Comparison of ENCODE assay signal across 16 cellular contexts in the genomic region with DNA sequence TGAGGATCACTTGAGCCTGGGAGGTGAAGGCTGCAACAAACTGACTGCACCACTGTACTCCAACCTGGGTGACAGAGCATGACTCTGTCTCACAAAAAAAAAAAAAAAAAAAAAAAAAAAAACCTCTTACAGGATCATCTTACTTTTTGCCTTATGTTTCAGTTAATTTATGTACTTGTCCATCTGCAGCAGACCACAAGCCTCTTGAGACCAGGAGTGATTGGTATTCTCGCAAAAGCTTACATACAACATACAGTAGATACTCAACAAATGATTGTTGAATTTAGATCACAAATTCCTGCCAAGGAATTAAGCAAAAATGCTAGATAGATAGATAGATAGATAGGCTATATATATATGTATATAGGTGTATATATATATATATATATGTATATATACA. TPM values are rescaled to one million over a fixed set of nuclear protein-coding genes. Genes with fewer than 3 reads are reported as not detected.
A peak's percentile ranks its signal among the peaks of the same experiment; 100 is the strongest.
DNase-seq lines count a peak whose midpoint lies in the region; ATAC-seq, FAIRE-seq and TF ChIP-seq lines count a peak whose summit lies in the region.
"Had no signal": no experiment of that assay in that cellular context is flagged by ENCODE, and none has a peak within 500 bp of the region (broad histone marks: within the 10 kb centered on the region; RNA-seq: fewer than 3 reads in every experiment).

No MANE protein-coding gene starts in this region.

- TF ChIP-seq EP300 in HepG2 (IDR thresholded peaks at IDR 0.05; ENCODE audit: low read depth in 2 of 2, low read length in 2 of 2) = no peak
- no peak for TF ChIP-seq EP300 in HepG2 (CRISPR knock-in tag; IDR thresholded peaks at IDR 0.05; ENCODE audit: borderline replicate concordance)

- peaks cover 10% of the 10 kb centered on the region for H4K20me1 ChIP-seq in HepG2 (ENCODE audit: insufficient read depth, low read length)

- peak overlapping the region; percentile 81 for H3K27ac Mint-ChIP-seq in glutamatergic neuron (ENCODE audit: unreplicated experiment)
- no peak overlapping the region for H3K27ac Mint-ChIP-seq in activated CD4-positive, alpha-beta memory T cell treated with anti-CD3 and anti-CD28 coated beads for 36 hours
- H3K27ac Mint-ChIP-seq: CD4-positive, alpha-beta T cell had no signal

- no peak overlapping the region for H3K9ac ChIP-seq in HepG2 (ENCODE audit: insufficient read depth, low read depth, low read length)

- DNase-seq in HepG2 (ENCODE audit: low spot score) (no peak), right lobe of liver (no peak), NCI-H2171 (lab: John Stamatoyannopoulos, UW) (peak; percentile 71), glutamatergic neuron (no peak), NCI-H526 treated with DMSO at 0.1 percent for 48 hours (lab: John Stamatoyannopoulos, UW) (no peak), COR-L47 (lab: John Stamatoyannopoulos, UW) (no peak)
- no peak for DNase-seq in activated CD4-positive, alpha-beta memory T cell treated with anti-CD3 and anti-CD28 coated beads for 36 hours
- DNase-seq: AML-193; CD4-positive, alpha-beta T cell; H7; MG63; NCI-H1092 treated with DMSO at 0.1 percent for 48 hours; NCI-H774; PC-3 had no signal

- no peaks in the 10 kb centered on the region for H3K9me3 ChIP-seq in HepG2 (ENCODE audit: low read length)
- no peaks in the 10 kb centered on the region for H3K9me3 ChIP-seq in right lobe of liver
- H3K9me3 ChIP-seq: MG63, SJSA1 had no signal

- H3K36me3 ChIP-seq in HepG2 (replicated peaks in 1 of 2; ENCODE audit: control insufficient read depth in 1 of 2, insufficient read depth in 2 of 2, low read length in 2 of 2) = no peaks in the 10 kb centered on the region; a peak in 1 of 5 replicates
- H3K36me3 ChIP-seq in right lobe of liver = no peaks in the 10 kb centered on the region
- H3K36me3 ChIP-seq: MG63, SJSA1 had no signal

- CTCF ChIA-PET in HepG2 (lab: Yijun Ruan, JAX; ENCODE audit: low intra/inter-chr PET ratio, low total read pairs) = no interaction called here
- CTCF ChIA-PET in activated CD4-positive, alpha-beta memory T cell treated with anti-CD3 and anti-CD28 coated beads for 36 hours (lab: Charles Lee) = interaction anchor here (0.7 kb wide), 1 partner anchor 38 kb away, joined by 4 read pairs; no protein-coding TSS in a partner anchor

- no peak for TF ChIP-seq POLR2A in HepG2 (IDR thresholded peaks at IDR 0.05; ENCODE audit: insufficient read depth in 1 of 2, low read depth in 2 of 2, low read length in 2 of 2)
- TF ChIP-seq POLR2A in right lobe of liver (IDR thresholded peaks at IDR 0.05) = no peak

- H3K4me1 Mint-ChIP-seq in glutamatergic neuron (ENCODE audit: low read depth, unreplicated experiment) = peaks cover 59% of the 10 kb centered on the region
- H3K4me1 Mint-ChIP-seq in activated CD4-positive, alpha-beta memory T cell treated with anti-CD3 and anti-CD28 coated beads for 36 hours (ENCODE audit: low read depth) = peaks cover 68% of the 10 kb centered on the region

- TF ChIP-seq RAD21 in HepG2 (CRISPR knock-in tag; IDR thresholded peaks at IDR 0.05) = no peak

- peaks cover 6% of the 10 kb centered on the region for H3K27me3 Mint-ChIP-seq in glutamatergic neuron (ENCODE audit: unreplicated experiment)
- no peaks in the 10 kb centered on the region for H3K27me3 Mint-ChIP-seq in activated CD4-positive, alpha-beta memory T cell treated with anti-CD3 and anti-CD28 coated beads for 36 hours
- H3K27me3 Mint-ChIP-seq: CD4-positive, alpha-beta T cell had no signal

- no peak for TF ChIP-seq CTCF in HepG2 (CRISPR knock-in tag; IDR thresholded peaks at IDR 0.05)
- TF ChIP-seq CTCF in right lobe of liver (IDR thresholded peaks at IDR 0.05) = no peak
- TF ChIP-seq CTCF in glutamatergic neuron (IDR thresholded peaks at IDR 0.05; ENCODE audit: partially characterized antibody, unreplicated experiment) = no peak

- no peak for FAIRE-seq in HepG2 (lab: Jason Lieb, UNC)

- no peaks in the 10 kb centered on the region for H3K27me3 ChIP-seq in HepG2 (ENCODE audit: control insufficient read depth in 1 of 2, insufficient read depth in 2 of 2, low read length in 2 of 2)
- H3K27me3 ChIP-seq in right lobe of liver = no peaks in the 10 kb centered on the region
- H3K27me3 ChIP-seq: MG63, SJSA1 had no signal

- in situ Hi-C loops in HepG2 (cut with HindIII; ENCODE audit: extremely low pct_ligation_motif_present, low pct_unique_long_range_greater_than_20kb) = no loop called here

- H3K4me1 ChIP-seq in HepG2 (ENCODE audit: insufficient read depth, low read length) = peaks cover 89% of the 10 kb centered on the region
- peaks cover 0 to 49% (median 12%) of the 10 kb centered on the region in 4 donors for H3K4me1 ChIP-seq in right lobe of liver

- peaks cover 100% of the 10 kb centered on the region for H3K79me2 ChIP-seq in HepG2 (ENCODE audit: insufficient read depth, low read length)

- no peaks in the 10 kb centered on the region for H3K36me3 Mint-ChIP-seq in glutamatergic neuron (ENCODE audit: unreplicated experiment)
- H3K36me3 Mint-ChIP-seq in activated CD4-positive, alpha-beta memory T cell treated with anti-CD3 and anti-CD28 coated beads for 36 hours = peaks cover 14% of the 10 kb centered on the region

- WGBS in HepG2 (ENCODE audit: low lambda C conversion rate) = 100% methylated on average over 1 of the region's 1 CpG
- 92% methylated on average over 1 of the region's 1 CpG for WGBS in right lobe of liver (ENCODE audit: insufficient coverage, low coverage, low lambda C conversion rate, missing lambda C conversion rate)

- peak overlapping the region; percentile 26; the same call in 1 of the 2 replicates for H3K4me2 ChIP-seq in HepG2 (ENCODE audit: low read depth, low read length)

- H2AFZ ChIP-seq in HepG2 (ENCODE audit: low read length) = no peak overlapping the region

- ATAC-seq in HepG2 (no peak), right lobe of liver (no peak), HG03095 (IDR thresholded peaks at IDR 0.05; ENCODE audit: unreplicated experiment) (no peak)
- ATAC-seq: PC-3 had no signal

- H3K9me3 Mint-ChIP-seq in glutamatergic neuron (ENCODE audit: unreplicated experiment) = peaks cover 18% of the 10 kb centered on the region
- H3K9me3 Mint-ChIP-seq in activated CD4-positive, alpha-beta memory T cell treated with anti-CD3 and anti-CD28 coated beads for 36 hours = no peaks in the 10 kb centered on the region
- H3K9me3 Mint-ChIP-seq: CD4-positive, alpha-beta T cell had no signal

- peak overlapping the region; percentile 60 for H3K4me3 Mint-ChIP-seq in glutamatergic neuron (ENCODE audit: unreplicated experiment)
- no peak overlapping the region for H3K4me3 Mint-ChIP-seq in activated CD4-positive, alpha-beta memory T cell treated with anti-CD3 and anti-CD28 coated beads for 36 hours

- H3K4me3 ChIP-seq in HepG2 (replicated peaks in 1 of 3; ENCODE audit: insufficient read depth in 1 of 3, low read depth in 2 of 3, low read length in 3 of 3) = no peak overlapping the region
- H3K4me3 ChIP-seq in right lobe of liver = no peak overlapping the region
- H3K4me3 ChIP-seq: MG63, SJSA1 had no signal

- BruUV-seq in HepG2 (replicated peaks; lab: Mats Ljungman, UMichigan) = no TSS peak

- POLR2A ChIA-PET in HepG2 (lab: Yijun Ruan, JAX) = interaction anchor here (0.7 to 1.8 kb wide), 6 partner anchors 9 to 1227 kb away, joined by 3 to 7 read pairs (median 5); a partner anchor contains a TSS
- POLR2A ChIA-PET in activated CD4-positive, alpha-beta memory T cell treated with anti-CD3 and anti-CD28 coated beads for 36 hours (lab: Charles Lee) = no interaction called here

- intact Hi-C loops in HepG2 (cut with micrococcal nuclease; ENCODE audit: unreplicated experiment) (no loop called here), right lobe of liver (cut with DNase I) (no loop called here)
- intact Hi-C loops in activated CD4-positive, alpha-beta memory T cell treated with anti-CD3 and anti-CD28 coated beads for 36 hours (cut with micrococcal nuclease) = no loop called here

- H3K27ac ChIP-seq in HepG2 (ENCODE audit: extremely low read length, insufficient read depth, low read length) = peak overlapping the region; percentile 32
- H3K27ac ChIP-seq in right lobe of liver = peak overlapping the region in 1 of 3 donors; percentile 84
- H3K27ac ChIP-seq: SJSA1 had no signal

TF ChIP-seq in HepG2, 621 proteins besides CTCF, POLR2A, EP300 and RAD21 (continues in another document):
- TF ChIP-seq KLF13 (CRISPR knock-in tag; IDR thresholded peaks at IDR 0.05) (no peak), ONECUT2 (CRISPR knock-in tag; IDR thresholded peaks at IDR 0.05) (no peak), ZNF567 (CRISPR knock-in tag; IDR thresholded peaks at IDR 0.05; ENCODE audit: borderline replicate concordance) (no peak)

RNA-seq across cellular contexts. Expression of a gene that starts 12.4 kb away (rescaled TPM):
- total RNA-seq in HepG2 (2016; rRNA removed; fragmentation: Illumina TruSeq; extraction: Trizol) = 52.7 and 94.3 TPM in 2 replicates
- 12.3 and 13.8 TPM in 2 replicates for total RNA-seq in HepG2 (2016; cell fraction: cytosol; rRNA removed; fragmentation: Illumina TruSeq; extraction: Trizol; ENCODE audit: low read depth)
- total RNA-seq in HepG2 (2016; cell fraction: insoluble cytoplasmic fraction; rRNA removed; fragmentation: Illumina TruSeq; extraction: Trizol) = 49.2 and 95.9 TPM in 2 replicates
- 24.9 and 26.3 TPM in 2 replicates for total RNA-seq in HepG2 (2016; cell fraction: membrane; rRNA removed; fragmentation: Illumina TruSeq; extraction: Trizol)
- total RNA-seq in HepG2 (2016; cell fraction: nucleus; rRNA removed; fragmentation: Illumina TruSeq; extraction: Trizol) = 146 and 159 TPM in 2 replicates
- polyA plus RNA-seq in HepG2 (2011; rRNA removed) = 107 and 128 TPM in 2 replicates
- 103 and 138 TPM in 2 replicates for polyA plus RNA-seq in HepG2 (2011; cell fraction: cytosol; rRNA removed)
- polyA plus RNA-seq in HepG2 (2011; cell fraction: nucleus; rRNA removed) = 160 and 195 TPM in 2 replicates
- polyA plus RNA-seq in HepG2 (2012) = 93.3 and 95.0 TPM in 2 replicates
- 3.4 and 3.5 TPM in 2 replicates for polyA plus RNA-seq in HepG2 (2016; cell fraction: cytosol; fragmentation: Illumina TruSeq; extraction: Trizol; ENCODE audit: low read depth)
- polyA plus RNA-seq in HepG2 (2016; cell fraction: insoluble cytoplasmic fraction; fragmentation: Illumina TruSeq; extraction: Trizol; ENCODE audit: low read depth) = 42.2 and 43.3 TPM in 2 replicates
- 8.1 and 10.3 TPM in 2 replicates for polyA plus RNA-seq in HepG2 (2016; cell fraction: membrane; fragmentation: Illumina TruSeq; extraction: Trizol; ENCODE audit: low read depth)
- polyA plus RNA-seq in HepG2 (2016; cell fraction: nucleus; fragmentation: Illumina TruSeq; extraction: Trizol; ENCODE audit: insufficient read depth, low read depth) = 117 and 121 TPM in 2 replicates
- 52.0 and 515 TPM in 2 replicates for polyA minus RNA-seq in HepG2 (2011; rRNA and poly(A)+ RNA removed; ENCODE audit: low replicate concordance)
- polyA minus RNA-seq in HepG2 (2011; cell fraction: cytosol; rRNA and poly(A)+ RNA removed) = 154 and 169 TPM in 2 replicates
- polyA minus RNA-seq in HepG2 (2011; cell fraction: nucleus; rRNA and poly(A)+ RNA removed) = 456 and 483 TPM in 2 replicates
- total RNA-seq in right lobe of liver = 10 to 100 TPM; 40.9 to 92.8 (median 56.5) TPM
- total RNA-seq in glutamatergic neuron (ENCODE audit: unreplicated experiment) = 122 TPM
- total RNA-seq in activated CD4-positive, alpha-beta memory T cell treated with anti-CD3 and anti-CD28 coated beads for 36 hours = 10 to 100 TPM; 56.5 to 70.1 TPM
